ENCODE assay signal across 8 cellular contexts in the genomic region with DNA sequence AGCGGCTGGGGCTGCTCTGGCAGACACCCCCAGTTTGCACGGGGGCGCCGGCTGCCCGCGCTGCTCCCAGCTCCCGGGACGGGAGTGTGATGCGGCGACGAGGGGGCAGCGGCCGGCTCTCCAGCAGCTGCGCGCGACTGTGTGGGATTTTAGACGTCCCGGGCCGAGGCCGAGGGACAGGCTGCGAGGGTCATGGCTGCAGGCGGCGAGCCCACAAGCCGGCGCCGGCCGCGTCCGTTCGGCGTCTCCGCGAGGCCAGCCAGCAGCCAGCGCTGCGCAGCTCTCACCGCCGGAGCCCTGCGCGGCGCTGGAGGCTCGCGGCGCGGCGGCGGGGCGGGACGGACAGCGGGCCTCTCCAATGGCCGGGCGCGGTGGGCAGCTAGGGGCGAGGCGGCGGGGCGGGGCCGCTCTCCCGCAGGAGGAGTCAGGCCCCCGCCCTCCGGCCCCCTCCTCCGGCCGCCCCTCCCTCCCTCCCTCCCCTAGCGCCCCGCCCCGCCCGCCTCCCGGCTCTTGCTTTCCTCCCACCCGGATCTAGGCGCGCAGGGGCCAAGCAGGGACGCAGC. TPM values are rescaled to one million over a fixed set of nuclear protein-coding genes. Genes with fewer than 3 reads are reported as not detected.
DNase-seq lines count a peak whose midpoint lies in the region; ATAC-seq and TF ChIP-seq lines count a peak whose summit lies in the region.

TSS of gene FZD4 (minus strand) at position 285 of the 563 bp plus-strand sequence. CDS start 310 bp downstream, outside the sequence.

- no peak for TF ChIP-seq CTCF in lower leg skin (IDR thresholded peaks at IDR 0.05)

- WGBS in ectodermal cell, 2 experiments: 0 to 1% methylated on average over 61 of the region's 71 CpGs
- 1 to 2% methylated on average over 21 to 23 of the region's 71 CpGs for WGBS in lower leg skin, 2 donors

- H3K36me3 ChIP-seq in BLaER1 (no peaks in the 10 kb centered on the region), ectodermal cell (ENCODE audit: control insufficient read depth, insufficient read depth, low read length) (peaks cover 5% of the 10 kb centered on the region)

- H3K4me1 ChIP-seq in BLaER1 (peaks cover 11% of the 10 kb centered on the region; the same call in 1 of the 2 replicates), ectodermal cell (ENCODE audit: control insufficient read depth, insufficient read depth, low read length) (peaks cover 19% of the 10 kb centered on the region)

- H3K4me3 ChIP-seq in BLaER1 (peak within 1 kb of the TSS; percentile 69), ectodermal cell (ENCODE audit: insufficient read depth, low read depth, low read length) (peak within 1 kb of the TSS; percentile 60), lower leg skin (ENCODE audit: low read depth, poor library complexity, severe bottlenecking) (peak within 1 kb of the TSS; percentile 57)

- ATAC-seq in GM18907 (IDR thresholded peaks at IDR 0.05; ENCODE audit: unreplicated experiment) (peak; percentile 95), HG03097 (IDR thresholded peaks at IDR 0.05; ENCODE audit: low FRiP score, unreplicated experiment) (peak; percentile 95)

- H3K27me3 ChIP-seq in BLaER1: peaks cover 22% of the 10 kb centered on the region
- H3K27me3 ChIP-seq in ectodermal cell (ENCODE audit: control insufficient read depth, insufficient read depth, low read length, poor library complexity, severe bottlenecking): peaks cover 21% of the 10 kb centered on the region

- H3K27ac ChIP-seq in BLaER1 (no peak within 1 kb of the TSS), ectodermal cell (ENCODE audit: insufficient read depth, low read depth, low read length, poor library complexity, severe bottlenecking) (no peak within 1 kb of the TSS)

- TF ChIP-seq POLR2A in lower leg skin (IDR thresholded peaks at IDR 0.05): no peak

- H3K4me2 ChIP-seq in BLaER1: peak within 1 kb of the TSS; percentile 100

- H3K9me3 ChIP-seq in BLaER1 (no peaks in the 10 kb centered on the region), ectodermal cell (ENCODE audit: control insufficient read depth, low read length) (no peaks in the 10 kb centered on the region)

- peak within 1 kb of the TSS; percentile 74; the same call in 1 of the 2 replicates for H3K9ac ChIP-seq in BLaER1

- H4K20me1 ChIP-seq in BLaER1: no peaks in the 10 kb centered on the region

- DNase-seq in NCI-H2196 (lab: John Stamatoyannopoulos, UW; ENCODE audit: unreplicated experiment) (peak; percentile 92), lower leg skin (ENCODE audit: low spot score in 2 of 2) (peak; percentile 79 to 96)
- peak; percentile 1 to 2 for DNase-seq in activated CD4-positive, alpha-beta T cell treated with anti-CD3 and anti-CD28 coated beads for 4 hours
- peak; percentile 15 to 52 (median 35) for DNase-seq in stimulated activated CD4-positive, alpha-beta T cell treated with anti-CD3 and anti-CD28 coated beads, TNF-alpha, amount 100 ng/mL, for 48 hours (ENCODE audit: low read depth in 3 of 3)

- intact Hi-C loops in lower leg skin (cut with DNase I; ENCODE audit: low total_unique reads): no loop called here

RNA-seq across cellular contexts. Expression of gene FZD4, which starts in this region (rescaled TPM):
- polyA plus RNA-seq in ectodermal cell (2013, experiment 1 of 4): 4.5 TPM
- polyA plus RNA-seq in ectodermal cell (2013, experiment 2 of 4): 4.4 TPM
- 3.3 TPM for polyA plus RNA-seq in ectodermal cell (2013, experiment 3 of 4)
- polyA plus RNA-seq in ectodermal cell (2013, experiment 4 of 4): 4.0 TPM
- total RNA-seq in lower leg skin: 10 to 100 TPM; 10.6 to 15.8 (median 12.9) TPM

Comparison
In these comparisons a context has a peak if more than half of its experiments do, and no peak if none do; other contexts are left out.
1. DNase-seq: peak in every context shown above with its lines; median percentile 92 in NCI-H2196; 88 in lower leg skin; 35 in stimulated activated CD4-positive, alpha-beta T cell treated with anti-CD3 and anti-CD28 coated beads, TNF-alpha, amount 100 ng/mL, for 48 hours; 2 in activated CD4-positive, alpha-beta T cell treated with anti-CD3 and anti-CD28 coated beads for 4 hours.